Comparison of ENCODE assay signal across 19 cellular contexts in genomic region chr14:104874571-104875411, GRCh38. TPM values are rescaled to one million over a fixed set of nuclear protein-coding genes. Genes with fewer than 3 reads are reported as not detected.
"Had no signal": no experiment of that assay in that cellular context is flagged by ENCODE, and none has a peak within 500 bp of the region (broad histone marks: within the 10 kb centered on the region; RNA-seq: fewer than 3 reads in every experiment).

No MANE protein-coding gene starts in this region.

- H3K4me3 ChIP-seq: gastrocnemius medialis, hepatocyte, lung, prostate gland, sigmoid colon had no signal

- H3K4me2 ChIP-seq: hepatocyte had no signal

- H3K27me3 ChIP-seq: gastrocnemius medialis, hepatocyte, sigmoid colon had no signal

- H3K9me3 ChIP-seq: gastrocnemius medialis, prostate gland, sigmoid colon had no signal

- ATAC-seq: activated CD4-positive, alpha-beta T cell treated with anti-CD3 and anti-CD28 coated beads for 36 hours; gastrocnemius medialis; left colon; natural killer cell had no signal

- DNase-seq: activated CD4-positive, alpha-beta memory T cell treated with anti-CD3 and anti-CD28 coated beads, Interleukin-2, amount 10 ng/mL, durations not matched to agents 7 days and 5 days; activated CD4-positive, alpha-beta T cell treated with anti-CD3 and anti-CD28 coated beads for 36 hours; activated gamma-delta T cell; activated T-cell treated with anti-CD3 and anti-CD28 coated beads, Interleukin-2, amount 50 U/mL, for 48 hours; central memory CD4-positive, alpha-beta T cell; cortex of kidney; effector CD8-positive, alpha-beta T cell; natural killer cell; occipital lobe; sigmoid colon; stimulated activated CD4-positive, alpha-beta T cell treated with anti-CD3 and anti-CD28 coated beads, Interleukin-12 subunit alpha, Interleukin-12 subunit beta, amount 100 ng/mL, for 4 hours; stimulated activated naive CD4-positive, alpha-beta T cell; T-helper 9 cell; WERI-Rb-1 had no signal

- H3K36me3 ChIP-seq: gastrocnemius medialis, prostate gland had no signal

- H2AFZ ChIP-seq: hepatocyte had no signal

- H3K27ac ChIP-seq: gastrocnemius medialis, hepatocyte, prostate gland, sigmoid colon, WERI-Rb-1 had no signal

RNA-seq across cellular contexts. Expression of gene PLD4, which starts 49.9 kb away (rescaled TPM):
- total RNA-seq: activated CD4-positive, alpha-beta memory T cell treated with anti-CD3 and anti-CD28 coated beads, Interleukin-2, amount 10 ng/mL, durations not matched to agents 7 days and 5 days; activated CD4-positive, alpha-beta T cell treated with anti-CD3 and anti-CD28 coated beads for 36 hours; gastrocnemius medialis; hepatocyte had no signal
